ENCODE assay signal across 1 cellular context in the genomic region with DNA sequence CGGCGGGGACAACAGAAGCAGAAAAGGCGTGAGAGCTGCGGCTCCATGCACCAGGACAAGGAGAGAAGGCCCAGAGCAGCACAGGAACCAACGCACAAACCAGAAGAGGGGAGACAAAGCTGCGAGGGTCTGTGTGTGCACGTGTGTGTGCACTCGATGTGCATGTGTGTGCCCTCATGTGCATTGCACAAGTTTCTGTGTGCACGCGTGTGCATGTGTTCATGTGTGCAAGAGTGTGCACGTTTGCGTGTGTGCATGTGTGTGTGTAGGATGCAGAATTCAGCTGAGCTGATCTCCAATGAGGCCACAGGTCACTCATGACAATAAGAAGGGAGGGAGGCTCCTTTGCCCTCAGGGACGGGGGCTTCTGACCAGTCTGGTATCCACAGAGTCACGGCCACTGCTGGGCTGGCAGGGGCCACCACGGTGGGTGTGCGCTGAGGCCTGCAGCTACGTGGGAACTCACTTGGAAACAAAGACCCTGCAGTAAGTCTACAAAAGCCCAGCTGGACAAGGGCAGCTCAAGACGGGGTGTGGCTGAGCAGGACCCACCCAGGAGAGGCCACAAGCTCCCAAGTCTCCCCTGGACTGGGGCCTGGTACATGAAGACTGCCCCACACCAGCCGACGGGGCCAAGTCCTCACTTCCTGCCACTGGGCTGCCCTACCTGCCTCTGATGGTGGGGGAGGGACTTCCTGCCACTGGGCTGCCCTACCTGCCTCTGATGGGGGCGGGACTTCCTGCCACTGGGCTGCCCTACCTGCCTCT.
A peak's percentile ranks its signal among the peaks of the same experiment; 100 is the strongest.
TF ChIP-seq lines count a peak whose summit lies in the region.

No MANE protein-coding gene starts in this region.

TF ChIP-seq in HepG2, 621 proteins besides CTCF, POLR2A, EP300 and RAD21 (continued from another document):
- TF ChIP-seq, protein P1, sequence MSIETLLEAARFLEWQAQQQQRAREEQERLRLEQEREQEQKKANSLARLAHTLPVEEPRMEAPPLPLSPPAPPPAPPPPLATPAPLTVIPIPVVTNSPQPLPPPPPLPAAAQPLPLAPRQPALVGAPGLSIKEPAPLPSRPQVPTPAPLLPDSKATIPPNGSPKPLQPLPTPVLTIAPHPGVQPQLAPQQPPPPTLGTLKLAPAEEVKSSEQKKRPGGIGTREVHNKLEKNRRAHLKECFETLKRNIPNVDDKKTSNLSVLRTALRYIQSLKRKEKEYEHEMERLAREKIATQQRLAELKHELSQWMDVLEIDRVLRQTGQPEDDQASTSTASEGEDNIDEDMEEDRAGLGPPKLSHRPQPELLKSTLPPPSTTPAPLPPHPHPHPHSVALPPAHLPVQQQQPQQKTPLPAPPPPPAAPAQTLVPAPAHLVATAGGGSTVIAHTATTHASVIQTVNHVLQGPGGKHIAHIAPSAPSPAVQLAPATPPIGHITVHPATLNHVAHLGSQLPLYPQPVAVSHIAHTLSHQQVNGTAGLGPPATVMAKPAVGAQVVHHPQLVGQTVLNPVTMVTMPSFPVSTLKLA (IDR thresholded peaks at IDR 0.05): peak; percentile 90
